ENCODE assay signal across 11 cellular contexts in the genomic region with DNA sequence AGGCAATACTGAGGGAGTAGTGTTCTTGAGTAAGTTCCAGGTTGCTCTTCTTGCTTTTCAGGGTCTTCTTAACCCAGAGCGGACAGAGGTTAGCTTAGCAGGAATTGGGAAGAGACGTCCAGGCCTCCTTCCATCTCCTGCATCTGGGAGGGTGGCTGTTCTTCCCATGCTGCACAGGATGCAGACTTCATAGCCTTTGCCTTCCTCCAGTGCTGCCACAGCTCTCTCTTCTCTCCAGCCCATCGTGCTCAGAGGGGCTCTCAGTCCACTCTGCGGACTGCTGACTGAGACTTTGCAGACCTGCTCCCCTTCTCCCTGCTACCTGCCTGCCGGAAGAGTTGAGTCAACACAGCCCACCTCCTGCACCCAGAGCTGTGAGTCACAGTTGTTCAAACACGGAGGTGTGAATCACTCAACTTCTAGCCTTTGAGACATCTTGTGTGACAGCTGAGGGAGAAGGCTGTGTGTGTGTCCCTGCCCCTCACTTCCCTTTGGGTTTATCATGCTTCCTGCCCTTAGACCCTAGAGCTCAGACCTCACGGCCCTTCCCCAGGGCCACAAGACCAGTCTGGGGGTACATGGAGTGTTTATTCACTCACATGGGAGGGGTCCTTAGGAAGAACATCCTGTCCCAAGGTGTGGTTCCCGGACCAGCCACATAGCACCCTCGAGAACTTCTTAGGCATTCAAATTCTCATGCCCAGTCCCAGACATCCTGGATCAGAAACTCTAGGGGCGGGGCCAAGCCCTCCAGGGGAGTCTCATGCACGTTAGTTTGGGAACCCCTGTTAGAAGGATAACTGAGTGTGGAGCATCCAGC.
DNase-seq lines count a peak whose midpoint lies in the region; ATAC-seq and TF ChIP-seq lines count a peak whose summit lies in the region.
"Had no signal": no experiment of that assay in that cellular context is flagged by ENCODE, and none has a peak within 500 bp of the region (broad histone marks: within the 10 kb centered on the region; RNA-seq: fewer than 3 reads in every experiment).

No MANE protein-coding gene starts in this region.

- H3K27ac ChIP-seq in epithelial cell of prostate, result no peak overlapping the region
- no peak overlapping the region for H3K27ac ChIP-seq in Karpas-422 (ENCODE audit: low read length)
- no peak overlapping the region for H3K27ac ChIP-seq in sigmoid colon
- H3K27ac ChIP-seq: HL-60 had no signal

- no peaks in the 10 kb centered on the region for H4K20me1 ChIP-seq in Karpas-422 (ENCODE audit: insufficient read depth, low read depth, low read length)

- H3K9me2 ChIP-seq in Karpas-422 (replicated peaks; ENCODE audit: insufficient read depth, low read length), result no peaks in the 10 kb centered on the region

- no peak for ATAC-seq in GM21737 (IDR thresholded peaks at IDR 0.05; ENCODE audit: unreplicated experiment)

- TF ChIP-seq POLR2A in sigmoid colon (IDR thresholded peaks at IDR 0.05), result no peak

- 45 to 57% methylated on average over 11 of the region's 11 CpGs for WGBS in sigmoid colon, 2 donors

- H2AFZ ChIP-seq in Karpas-422 (ENCODE audit: low read length), result no peak overlapping the region

- H3K4me1 ChIP-seq in Karpas-422 (ENCODE audit: low read length) (no peaks in the 10 kb centered on the region), sigmoid colon (no peaks in the 10 kb centered on the region)

- H3K79me2 ChIP-seq in Karpas-422 (ENCODE audit: low read length), result no peaks in the 10 kb centered on the region

- no peak for TF ChIP-seq EP300 in sigmoid colon (IDR thresholded peaks at IDR 0.05)

- no peak overlapping the region for H3K9ac ChIP-seq in Karpas-422 (ENCODE audit: low read length)

- H3K4me3 ChIP-seq in Karpas-422 (ENCODE audit: low read length), result no peak overlapping the region
- H3K4me3 ChIP-seq in sigmoid colon, result no peak overlapping the region

- intact Hi-C loops in sigmoid colon (cut with DNase I), result no loop called here

- H3K27me3 ChIP-seq in Karpas-422 (ENCODE audit: low read length) (no peaks in the 10 kb centered on the region), sigmoid colon (peaks cover 6 to 23% (median 11%) of the 10 kb centered on the region in 3 donors)

- H3K36me3 ChIP-seq in Karpas-422 (ENCODE audit: insufficient read depth, low read length), result no peaks in the 10 kb centered on the region
- no peaks in the 10 kb centered on the region for H3K36me3 ChIP-seq in sigmoid colon

- no peak for TF ChIP-seq CTCF in sigmoid colon (IDR thresholded peaks at IDR 0.05)

- DNase-seq in HK-2 (ENCODE audit: unreplicated experiment), result peak; percentile 28
- DNase-seq in activated CD8-positive, alpha-beta memory T cell treated with anti-CD3 and anti-CD28 coated beads for 4 hours (ENCODE audit: low read depth in 2 of 2), result peak; percentile 41 to 48
- DNase-seq in epithelial cell of prostate (ENCODE audit: low read depth, low spot score), result peak; percentile 48
- DNase-seq in stimulated activated CD4-positive, alpha-beta T cell treated with anti-CD3 and anti-CD28 coated beads, TNF-alpha, amount 100 ng/mL, for 48 hours (ENCODE audit: low read depth in 3 of 3), result peak; percentile 23 to 64 (median 43)
- no peak for DNase-seq in Karpas-422
- DNase-seq in NCI-H748 treated with DMSO at 0.1 percent for 48 hours (lab: John Stamatoyannopoulos, UW), result no peak
- no peak for DNase-seq in sigmoid colon
- DNase-seq: hippocampal formation, NCI-H146 had no signal

- no peak overlapping the region for H3K4me2 ChIP-seq in Karpas-422 (ENCODE audit: low read depth, low read length, poor library complexity, severe bottlenecking)

- H3K9me3 ChIP-seq in Karpas-422 (ENCODE audit: low read length), result no peaks in the 10 kb centered on the region
- peaks cover 0 to 2% (median 0%) of the 10 kb centered on the region in 4 donors for H3K9me3 ChIP-seq in sigmoid colon

Comparison
In these comparisons a context has a peak if more than half of its experiments do, and no peak if none do; other contexts are left out.
1. DNase-seq: peak in HK-2 (single experiment), activated CD8-positive, alpha-beta memory T cell treated with anti-CD3 and anti-CD28 coated beads for 4 hours (2 of 2), epithelial cell of prostate (single experiment) and stimulated activated CD4-positive, alpha-beta T cell treated with anti-CD3 and anti-CD28 coated beads, TNF-alpha, amount 100 ng/mL, for 48 hours (3 of 3); none in Karpas-422 (single experiment), NCI-H748 treated with DMSO at 0.1 percent for 48 hours (single experiment) and sigmoid colon (single experiment).